ENCODE assay signal across 8 cellular contexts in genomic region chr10:116849271-116850057, GRCh38. TPM values are rescaled to one million over a fixed set of nuclear protein-coding genes. Genes with fewer than 3 reads are reported as not detected.
DNase-seq lines count a peak whose midpoint lies in the region; ATAC-seq and TF ChIP-seq lines count a peak whose summit lies in the region.

TSS of gene ENO4 (plus strand) at chr10:116849499. CDS start at chr10:116849567, 68 bp downstream.

- ATAC-seq in GM21529 (IDR thresholded peaks at IDR 0.05; ENCODE audit: unreplicated experiment) (peak; percentile 59), IMR-90 (ENCODE audit: low read depth) (peak; percentile 91), left colon (peak; percentile 97)

- no peak within 1 kb of the TSS for H2BK120ac ChIP-seq in IMR-90 (ENCODE audit: low read depth, low read length)

- dilution Hi-C loops in IMR-90 (cut with HindIII; ENCODE audit: low sequenced_read_pairs, unreplicated experiment), result no loop called here

- no peak within 1 kb of the TSS for H2BK20ac ChIP-seq in IMR-90 (ENCODE audit: low read depth, low read length)

- H4K8ac ChIP-seq in IMR-90 (ENCODE audit: low read depth in 2 of 2, low read length in 2 of 2), result peak within 1 kb of the TSS; percentile 61 to 62; a peak in 3 of 4 replicates

- H3K79me1 ChIP-seq in IMR-90 (ENCODE audit: low read depth in 1 of 2, low read length in 2 of 2), result no peaks in the 10 kb centered on the region

- peak within 1 kb of the TSS; percentile 2; the same call in 1 of the 2 replicates for H3K18ac ChIP-seq in IMR-90 (ENCODE audit: low read depth, low read length)

- no peaks in the 10 kb centered on the region for H3K9me3 ChIP-seq in IMR-90 (ENCODE audit: control insufficient read depth, insufficient read depth, low read length)

- H4K20me1 ChIP-seq in IMR-90 (ENCODE audit: insufficient read depth, low read length), result no peaks in the 10 kb centered on the region

- H2BK15ac ChIP-seq in IMR-90 (ENCODE audit: low read depth, low read length), result no peak within 1 kb of the TSS

- H2BK5ac ChIP-seq in IMR-90 (ENCODE audit: low read depth, low read length, poor library complexity, severe bottlenecking), result no peak within 1 kb of the TSS

- H3K4me2 ChIP-seq in IMR-90 (ENCODE audit: low read depth, low read length), result peak within 1 kb of the TSS; percentile 91

- H4K91ac ChIP-seq in IMR-90 (ENCODE audit: insufficient read depth, low read depth, low read length), result no peak within 1 kb of the TSS

- no peaks in the 10 kb centered on the region for H3K36me3 ChIP-seq in IMR-90 (ENCODE audit: control insufficient read depth, insufficient read depth, low read length)

- H3K56ac ChIP-seq in IMR-90 (ENCODE audit: extremely low read depth, insufficient read depth, low read length), result no peak within 1 kb of the TSS

- intact Hi-C loops in IMR-90 (cut with micrococcal nuclease), result loop anchor here (5.0 kb wide), 1 partner anchor 153 kb away; no protein-coding TSS in a partner anchor
- intact Hi-C loops in left colon (cut with DNase I, micrococcal nuclease), result no loop called here

- peak; percentile 93 for DNase-seq in GM03348 (ENCODE audit: low spot score)
- DNase-seq in IMR-90, result peak; percentile 73
- peak; percentile 83 for DNase-seq in SK-MEL-5 (ENCODE audit: low read depth, low spot score)
- peak; percentile 79 for DNase-seq in dedifferentiated amniotic fluid mesenchymal stem cell (ENCODE audit: extremely low spot score)
- DNase-seq in left colon, result peak; percentile 83 to 88
- peak; percentile 45 for DNase-seq in stimulated activated CD4-positive, alpha-beta T cell treated with anti-CD3 and anti-CD28 coated beads, Interleukin-4, amount 100 ng/mL, for 1 hour
- DNase-seq in effector CD8-positive, alpha-beta T cell (lab: John Stamatoyannopoulos, UW), result no peak

- peak within 1 kb of the TSS; percentile 76 for H3K4me3 ChIP-seq in IMR-90 (ENCODE audit: insufficient read depth, low read depth, low read length)

- no peak within 1 kb of the TSS for H3K14ac ChIP-seq in IMR-90 (replicated peaks; ENCODE audit: low read depth, low read length)

- BruUV-seq in IMR-90 (replicated peaks; lab: Mats Ljungman, UMichigan), result no TSS peak

- H3K27me3 ChIP-seq in IMR-90 (ENCODE audit: control insufficient read depth, insufficient read depth, low read length), result peaks cover 14% of the 10 kb centered on the region

- peak within 1 kb of the TSS; percentile 48 for H2AK9ac ChIP-seq in IMR-90 (replicated peaks; ENCODE audit: low read depth, low read length, poor library complexity)

- CTCF ChIA-PET in IMR-90 (lab: Yijun Ruan, JAX), result interaction anchor here (0.6 to 0.8 kb wide), 3 partner anchors 12 to 195 kb away, joined by 3 read pairs; no protein-coding TSS in a partner anchor

- H2AK5ac ChIP-seq in IMR-90 (ENCODE audit: low read depth, low read length), result no peak within 1 kb of the TSS

- no peak for TF ChIP-seq POLR2A in IMR-90 (IDR thresholded peaks at IDR 0.05; ENCODE audit: low read depth, low read length)

- in situ Hi-C loops in IMR-90 (cut with MboI; ENCODE audit: low sequenced_read_pairs), result no loop called here
- in situ Hi-C loops in SK-MEL-5 (cut with HindIII; ENCODE audit: low pct_unique_long_range_greater_than_20kb, low sequenced_read_pairs), result no loop called here

- H3K4ac ChIP-seq in IMR-90 (ENCODE audit: low read depth, low read length), result peak within 1 kb of the TSS; percentile 54; the same call in 1 of the 2 replicates

- H4K5ac ChIP-seq in IMR-90 (ENCODE audit: low read depth, low read length), result peak within 1 kb of the TSS; percentile 73

- POLR2A ChIA-PET in IMR-90 (lab: Charles Lee; ENCODE audit: unreplicated experiment), result no interaction called here

- peak within 1 kb of the TSS; percentile 6; the same call in 1 of the 2 replicates for H3K27ac ChIP-seq in IMR-90 (ENCODE audit: insufficient read depth, low read length)

- H3K9ac ChIP-seq in IMR-90 (ENCODE audit: low read depth, low read length), result peak within 1 kb of the TSS; percentile 74

- 0 out of 2 replicates have a peak within 1 kb of the TSS, but pooled peaks have one; percentile 4 for H3K23ac ChIP-seq in IMR-90 (ENCODE audit: low read depth, low read length)

- 0% methylated on average over 2 of the region's 54 CpGs; no CpG with 5 or more reads in 1 of the 2 experiments for WGBS in IMR-90 (ENCODE audit: extremely low coverage in 2 of 2, insufficient read length in 1 of 2), 2 experiments

- H3K4me1 ChIP-seq in IMR-90 (ENCODE audit: control insufficient read depth, insufficient read depth, low read length), result peaks cover 3% of the 10 kb centered on the region; the same call in 1 of the 2 replicates

- peak within 1 kb of the TSS; percentile 93 for H2AFZ ChIP-seq in IMR-90 (replicated peaks; ENCODE audit: low read length, poor library complexity)

- no peak for TF ChIP-seq CTCF in IMR-90 (conservative IDR thresholded peaks at IDR 0.05; ENCODE audit: low read depth, low read length)

- no peak for TF ChIP-seq RAD21 in IMR-90 (IDR thresholded peaks at IDR 0.05; ENCODE audit: low read length)

- H3K9me1 ChIP-seq in IMR-90 (ENCODE audit: insufficient read depth, low read length), result no peaks in the 10 kb centered on the region

TF ChIP-seq in IMR-90, 13 proteins besides CTCF, POLR2A, EP300 and RAD21:
- TF ChIP-seq CHD1 (IDR thresholded peaks at IDR 0.05; ENCODE audit: low read depth, low read length) (no peak), USF2 (IDR thresholded peaks at IDR 0.05; ENCODE audit: low read depth, low read length) (no peak), RFX5 (IDR thresholded peaks at IDR 0.05; ENCODE audit: low read depth, low read length) (no peak), CEBPB (IDR thresholded peaks at IDR 0.05; ENCODE audit: low read depth, low read length) (no peak), NFE2L2 (IDR thresholded peaks at IDR 0.05; ENCODE audit: low read depth, low read length) (no peak), RCOR1 (IDR thresholded peaks at IDR 0.05; ENCODE audit: insufficient replicate concordance, low read length) (no peak), SMC3 (IDR thresholded peaks at IDR 0.05; ENCODE audit: low read depth, low read length) (no peak), MAFK (IDR thresholded peaks at IDR 0.05; ENCODE audit: low read depth, low read length) (no peak), BHLHE40 (IDR thresholded peaks at IDR 0.05; ENCODE audit: low read depth, low read length) (no peak), MXI1 (IDR thresholded peaks at IDR 0.05; ENCODE audit: borderline replicate concordance, low read depth, low read length) (no peak), FOS (IDR thresholded peaks at IDR 0.05; ENCODE audit: low read depth, low read length) (no peak)

RNA-seq across cellular contexts. Expression of gene ENO4, which starts in this region (rescaled TPM):
- total RNA-seq in IMR-90 (2012; rRNA removed), result under 0.01 TPM in 2 replicates
- polyA plus RNA-seq in IMR-90 (2012; rRNA removed), result 0.05 and 0.06 TPM in 2 replicates
- polyA plus RNA-seq in IMR-90 (2012; cell fraction: cytosol; rRNA removed), result 0.03 and 0.04 TPM in 2 replicates
- 0.05 and 0.18 TPM in 2 replicates for polyA plus RNA-seq in IMR-90 (2012; cell fraction: nucleus; rRNA removed; ENCODE audit: low replicate concordance)
- total RNA-seq in SK-MEL-5 (2014; rRNA removed; shearing (Covaris generic)), result 0.08 and 0.13 TPM in 2 replicates
- polyA plus RNA-seq in SK-MEL-5 (2015; cell fraction: cytosol; rRNA removed), result 0.04 and 0.11 TPM in 2 replicates
- not detected in 2 replicates for polyA plus RNA-seq in SK-MEL-5 (2015; cell fraction: nucleus; rRNA removed)
- total RNA-seq in left colon, result under 1 TPM in 1 of 2 donors, not detected in 1; 0.37 TPM

Comparison
In these comparisons a context has a peak if more than half of its experiments do, and no peak if none do; other contexts are left out.
1. Peak in DNase-seq, ATAC-seq, H3K4me3 ChIP-seq, H3K27ac ChIP-seq, H3K9ac ChIP-seq and H3K4me2 ChIP-seq in IMR-90; RNA of the gene not detected or under 1 TPM.
2. Peak in DNase-seq in SK-MEL-5; RNA of the gene not detected or under 1 TPM.
3. Peak in DNase-seq and ATAC-seq in left colon; RNA of the gene not detected or under 1 TPM.